ENCODE assay signal across 8 cellular contexts in genomic region chr6:105993769-105994521, GRCh38.
A peak's percentile ranks its signal among the peaks of the same experiment; 100 is the strongest.
DNase-seq lines count a peak whose midpoint lies in the region; ATAC-seq and TF ChIP-seq lines count a peak whose summit lies in the region.

No MANE protein-coding gene starts in this region.

- H3K9me3 ChIP-seq in BLaER1 (0 out of 2 replicates have a peak, but pooled peaks cover 4% of the 10 kb centered on the region), Karpas-422 (ENCODE audit: low read length) (no peaks in the 10 kb centered on the region), PC-9 (ENCODE audit: insufficient read depth, low read depth) (no peaks in the 10 kb centered on the region)

- POLR2A ChIA-PET in PC-9 (lab: Charles Lee; ENCODE audit: unreplicated experiment): interaction anchor here (0.8 kb wide), 1 partner anchor 129 kb away, joined by 4 read pairs; no protein-coding TSS in a partner anchor

- no peak overlapping the region for H3K9ac ChIP-seq in BLaER1
- H3K9ac ChIP-seq in Karpas-422 (ENCODE audit: low read length): no peak overlapping the region

- H3K27me3 Mint-ChIP-seq in neural crest cell (ENCODE audit: low read depth): peaks cover 96% of the 10 kb centered on the region

- CTCF ChIA-PET in PC-9 (lab: Charles Lee): interaction anchor here (0.7 kb wide), 1 partner anchor 25 kb away, joined by 3 read pairs; no protein-coding TSS in a partner anchor

- intact Hi-C loops in PC-9 (cut with micrococcal nuclease; ENCODE audit: unreplicated experiment): no loop called here

- peak overlapping the region; percentile 75 for H3K4me3 Mint-ChIP-seq in neural crest cell

- H3F3A ChIP-seq in PC-9 (ENCODE audit: insufficient read depth, low read depth): no peaks in the 10 kb centered on the region

- H3K36me3 Mint-ChIP-seq in neural crest cell (ENCODE audit: low read depth): no peaks in the 10 kb centered on the region

- H3K36me3 ChIP-seq in BLaER1 (no peaks in the 10 kb centered on the region), Karpas-422 (ENCODE audit: insufficient read depth, low read length) (no peaks in the 10 kb centered on the region), PC-9 (ENCODE audit: low read depth) (no peaks in the 10 kb centered on the region)

- H3K4me1 ChIP-seq in BLaER1: peaks cover 23% of the 10 kb centered on the region
- H3K4me1 ChIP-seq in Karpas-422 (ENCODE audit: low read length): peaks cover 16% of the 10 kb centered on the region
- 0 out of 2 replicates have a peak, but pooled peaks cover 4% of the 10 kb centered on the region for H3K4me1 ChIP-seq in PC-9 (replicated peaks; ENCODE audit: insufficient read depth)

- peak overlapping the region; percentile 88 for H3K4me2 ChIP-seq in BLaER1
- H3K4me2 ChIP-seq in Karpas-422 (ENCODE audit: low read depth, low read length, poor library complexity, severe bottlenecking): no peak overlapping the region
- H3K4me2 ChIP-seq in PC-9: no peak overlapping the region

- H3K4me3 ChIP-seq in BLaER1 (peak overlapping the region; percentile 67), Karpas-422 (ENCODE audit: low read length) (no peak overlapping the region), PC-9 (no peak overlapping the region)

- no peak overlapping the region for H3K27ac ChIP-seq in BLaER1
- H3K27ac ChIP-seq in Karpas-422 (ENCODE audit: low read length): no peak overlapping the region
- H3K27ac ChIP-seq in PC-9: no peak overlapping the region

- H3K9me2 ChIP-seq in Karpas-422 (replicated peaks; ENCODE audit: insufficient read depth, low read length): no peaks in the 10 kb centered on the region
- no peaks in the 10 kb centered on the region for H3K9me2 ChIP-seq in PC-9 (ENCODE audit: insufficient read depth)

- ATAC-seq in esophagus mucosa: peak; percentile 57

- BruUV-seq in PC-9 (replicated peaks; lab: Mats Ljungman, UMichigan): no TSS peak

- H3K27me3 ChIP-seq in BLaER1 (peaks cover 76% of the 10 kb centered on the region), Karpas-422 (ENCODE audit: low read length) (no peaks in the 10 kb centered on the region), PC-9 (ENCODE audit: insufficient read depth, low read depth) (no peaks in the 10 kb centered on the region)

- H3K4me1 Mint-ChIP-seq in neural crest cell: peaks cover 27% of the 10 kb centered on the region

- DNase-seq in KBM-7 (peak; percentile 90), neural crest cell (ENCODE audit: low read depth, low spot score) (no peak), Karpas-422 (no peak), PC-9 (no peak), NCI-H774 (lab: John Stamatoyannopoulos, UW) (no peak)
- DNase-seq in activated CD8-positive, alpha-beta memory T cell treated with anti-CD3 and anti-CD28 coated beads, Interleukin-2, amount 50 U/mL, for 4 hours: peak; percentile 44

- H2AFZ ChIP-seq in Karpas-422 (ENCODE audit: low read length) (no peak overlapping the region), PC-9 (no peak overlapping the region)

- H3K27ac Mint-ChIP-seq in neural crest cell (ENCODE audit: unreplicated experiment): no peak overlapping the region

- TF ChIP-seq CTCF in neural crest cell (conservative IDR thresholded peaks at IDR 0.05) (no peak), PC-9 (conservative IDR thresholded peaks at IDR 0.05) (no peak)

- H4K20me1 ChIP-seq in BLaER1 (peaks cover 32% of the 10 kb centered on the region; the same call in 1 of the 2 replicates), Karpas-422 (ENCODE audit: insufficient read depth, low read depth, low read length) (no peaks in the 10 kb centered on the region), PC-9 (ENCODE audit: insufficient read depth) (no peaks in the 10 kb centered on the region)

- H3K79me2 ChIP-seq in Karpas-422 (ENCODE audit: low read length): no peaks in the 10 kb centered on the region
- no peaks in the 10 kb centered on the region for H3K79me2 ChIP-seq in PC-9 (ENCODE audit: low read depth)

- no peaks in the 10 kb centered on the region for H3K9me3 Mint-ChIP-seq in neural crest cell

- in situ Hi-C loops in KBM-7 (cut with MboI; ENCODE audit: low pct_unique_long_range_greater_than_20kb, low sequenced_read_pairs): no loop called here

Comparison
In these comparisons a context has a peak if more than half of its experiments do, and no peak if none do; other contexts are left out.
1. DNase-seq: peak in KBM-7 (single experiment) and activated CD8-positive, alpha-beta memory T cell treated with anti-CD3 and anti-CD28 coated beads, Interleukin-2, amount 50 U/mL, for 4 hours (single experiment); none in neural crest cell (single experiment), Karpas-422 (single experiment), PC-9 (0 of 2) and NCI-H774 (single experiment).